ENCODE assay signal across 33 cellular contexts in genomic region chr11:7793233-7793632, GRCh38. TPM values are rescaled to one million over a fixed set of nuclear protein-coding genes. Genes with fewer than 3 reads are reported as not detected.
"Had no signal": no experiment of that assay in that cellular context is flagged by ENCODE, and none has a peak within 500 bp of the region (broad histone marks: within the 10 kb centered on the region; RNA-seq: fewer than 3 reads in every experiment).

No MANE protein-coding gene starts in this region.

- H3K9me3 ChIP-seq: body of pancreas, gastroesophageal sphincter had no signal

- H3K27me3 ChIP-seq: body of pancreas, cardiac muscle cell, esophagus muscularis mucosa had no signal

- H3K36me3 ChIP-seq: cardiac muscle cell, esophagus muscularis mucosa, gastroesophageal sphincter, WERI-Rb-1 had no signal

- H3K4me1 ChIP-seq: body of pancreas, esophagus muscularis mucosa, gastroesophageal sphincter had no signal

- DNase-seq: activated B cell treated with CpG ODN at 0.5 μM for 24 hours; activated CD4-positive, alpha-beta T cell treated with anti-CD3 and anti-CD28 coated beads for 48 hours; activated CD4-positive, alpha-beta T cell treated with anti-CD3 and anti-CD28 coated beads, Interleukin-2, amount 50 U/mL, for 1 hour; activated CD4-positive, alpha-beta T cell treated with anti-CD3 and anti-CD28 coated beads, Interleukin-2, amount 50 U/mL, for 48 hours; activated CD8-positive, alpha-beta memory T cell treated with anti-CD3 and anti-CD28 coated beads for 24 hours; activated CD8-positive, alpha-beta T cell treated with anti-CD3 and anti-CD28 coated beads for 36 hours; activated effector memory CD4-positive, alpha-beta T cell treated with Interleukin-2 at 50 U/mL for 16 hours; activated gamma-delta T cell treated with Interleukin-2 at 50 U/mL for 16 hours; activated naive CD4-positive, alpha-beta T cell treated with anti-CD3 and anti-CD28 coated beads, Interleukin-2, amount 50 U/mL, for 16 hours; activated naive CD4-positive, alpha-beta T cell treated with Interleukin-2 at 50 U/mL for 16 hours; activated T-cell treated with anti-CD3 and anti-CD28 coated beads, Interleukin-2, amount 50 U/mL, for 4 hours; amniotic stem cell; anterior cingulate cortex; body of pancreas; central memory CD4-positive, alpha-beta T cell; dorsolateral prefrontal cortex; effector memory CD4-positive, alpha-beta T cell; endodermal cell; erythroblast; foreskin melanocyte; head of caudate nucleus; T-helper 1 cell; T-helper 17 cell; T1000; WERI-Rb-1 had no signal

- H3K4me3 ChIP-seq: body of pancreas, cardiac muscle cell, coronary artery, dorsolateral prefrontal cortex, esophagus muscularis mucosa, gastroesophageal sphincter had no signal

- ATAC-seq: activated CD4-positive, CD25-positive, alpha-beta regulatory T cell treated with anti-CD3 and anti-CD28 coated beads, Interleukin-2, amount 50 U/mL, for 24 hours; activated CD8-positive, alpha-beta T cell treated with anti-CD3 and anti-CD28 coated beads for 36 hours; activated T-cell treated with anti-CD3 and anti-CD28 coated beads, Interleukin-2, amount 50 U/mL, for 4 hours; activated T-helper 17 cell treated with anti-CD3 and anti-CD28 coated beads, Interleukin-2, amount 50 U/mL, for 72 hours; body of pancreas; gastroesophageal sphincter; T-helper 17 cell had no signal

- H3K27ac ChIP-seq: body of pancreas, cardiac muscle cell, coronary artery, dorsolateral prefrontal cortex, esophagus muscularis mucosa, gastroesophageal sphincter, WERI-Rb-1 had no signal

RNA-seq across cellular contexts. Expression of gene OR5P2, which starts 3.5 kb away (rescaled TPM):
- total RNA-seq: activated B cell treated with CpG ODN at 0.5 μM for 24 hours; activated CD8-positive, alpha-beta T cell treated with anti-CD3 and anti-CD28 coated beads for 36 hours; activated T-cell treated with anti-CD3 and anti-CD28 coated beads, Interleukin-2, amount 50 U/mL, for 4 hours; activated T-helper 17 cell treated with anti-CD3 and anti-CD28 coated beads, Interleukin-2, amount 50 U/mL, for 72 hours; body of pancreas; cardiac muscle cell; cerebellum; dorsolateral prefrontal cortex; esophagus muscularis mucosa; gastroesophageal sphincter; glomerular endothelial cell; T-helper 17 cell had no signal

RNA-seq across cellular contexts. Expression of gene OR5P3, which starts 37.4 kb away (rescaled TPM):
- total RNA-seq: activated B cell treated with CpG ODN at 0.5 μM for 24 hours; activated CD8-positive, alpha-beta T cell treated with anti-CD3 and anti-CD28 coated beads for 36 hours; activated T-cell treated with anti-CD3 and anti-CD28 coated beads, Interleukin-2, amount 50 U/mL, for 4 hours; activated T-helper 17 cell treated with anti-CD3 and anti-CD28 coated beads, Interleukin-2, amount 50 U/mL, for 72 hours; cardiac muscle cell; cerebellum; esophagus muscularis mucosa; gastroesophageal sphincter; glomerular endothelial cell; T-helper 17 cell had no signal
